ENCODE assay signal across 17 cellular contexts in genomic region chr21:31260790-31261189, GRCh38.
"Had no signal": no experiment of that assay in that cellular context is flagged by ENCODE, and none has a peak within 500 bp of the region (broad histone marks: within the 10 kb centered on the region; RNA-seq: fewer than 3 reads in every experiment).

No MANE protein-coding gene starts in this region.

- DNase-seq: activated CD4-positive, alpha-beta memory T cell treated with anti-CD3 and anti-CD28 coated beads for 36 hours; activated effector memory CD4-positive, alpha-beta T cell treated with anti-CD3 and anti-CD28 coated beads, Interleukin-2, amount 50 U/mL, for 16 hours; activated T-cell treated with anti-CD3 and anti-CD28 coated beads, Interleukin-2, amount 50 U/mL, for 4 hours; amniotic stem cell; effector CD8-positive, alpha-beta T cell; left lung; mesendoderm; natural killer cell; retina; stimulated activated naive B cell treated with anti-CD40 and anti-IgM and Interleukin-4, amounts not matched to agents 10 μg/mL and 1 μg/mL and 100 μg/mL, for 72 hours; T-cell; T-helper 9 cell; thyroid gland; WERI-Rb-1 had no signal

- H2AFZ ChIP-seq: hepatocyte had no signal

- H3K27me3 ChIP-seq: hepatocyte, left lung, thyroid gland had no signal

- H3K4me2 ChIP-seq: hepatocyte had no signal

- ATAC-seq: activated T-cell treated with anti-CD3 and anti-CD28 coated beads, Interleukin-2, amount 50 U/mL, for 4 hours; left lung; natural killer cell; stimulated activated naive B cell treated with anti-CD40 and anti-IgM and Interleukin-4, amounts not matched to agents 10 μg/mL and 1 μg/mL and 100 μg/mL, for 72 hours; T-cell had no signal

- FAIRE-seq: endothelial cell of umbilical vein, keratinocyte had no signal

- H3K79me2 ChIP-seq: hepatocyte had no signal

- H3K36me3 ChIP-seq: left lung, thyroid gland had no signal

- H3K9me3 ChIP-seq: left lung, thyroid gland had no signal

- H3K27ac ChIP-seq: hepatocyte, left lung, thyroid gland, WERI-Rb-1 had no signal

- H3K4me1 ChIP-seq: left lung, thyroid gland had no signal

- H3K4me3 ChIP-seq: hepatocyte, left lung, thyroid gland had no signal
